ENCODE assay signal across 22 cellular contexts in the genomic region with DNA sequence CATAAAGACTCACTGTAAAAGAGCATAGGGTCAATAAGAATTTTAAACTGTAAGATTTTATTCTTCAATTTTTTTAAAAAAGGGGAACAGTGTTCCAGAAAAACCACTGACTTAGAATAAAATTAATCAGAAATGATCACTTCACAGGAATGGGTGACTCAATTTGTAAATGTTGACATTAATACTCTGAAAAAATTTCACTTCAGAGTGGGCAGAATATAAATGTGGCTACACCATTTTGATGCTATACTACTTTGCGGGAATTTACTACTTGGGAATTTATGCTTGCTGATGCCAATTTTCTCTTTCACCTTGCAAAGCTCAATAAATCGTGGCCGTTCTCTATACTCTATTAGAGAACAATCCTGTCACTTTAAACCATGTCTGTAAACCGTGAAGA.
DNase-seq lines count a peak whose midpoint lies in the region; ATAC-seq, FAIRE-seq and TF ChIP-seq lines count a peak whose summit lies in the region.
"Had no signal": no experiment of that assay in that cellular context is flagged by ENCODE, and none has a peak within 500 bp of the region (broad histone marks: within the 10 kb centered on the region; RNA-seq: fewer than 3 reads in every experiment).

No MANE protein-coding gene starts in this region.

- no peak overlapping the region for H3K4me3 ChIP-seq in PC-3 (ENCODE audit: low read length)
- H3K4me3 ChIP-seq: A549; BLaER1 treated with 17β-estradiol and CSF1 and Interleukin-3, amounts not matched to agents 10 nM and 100 nM; GM12878; GM23338; HAP-1 had no signal

- H4K20me1 ChIP-seq in PC-3 (ENCODE audit: low read length): no peaks in the 10 kb centered on the region
- H4K20me1 ChIP-seq: BLaER1 treated with 17β-estradiol and CSF1 and Interleukin-3, amounts not matched to agents 10 nM and 100 nM had no signal

- intact Hi-C loops in PC-3 (cut with micrococcal nuclease): no loop called here

- no peak overlapping the region for H3K27ac ChIP-seq in PC-3 (ENCODE audit: low read length)
- H3K27ac ChIP-seq: 22Rv1; A549; BLaER1 treated with 17β-estradiol and CSF1 and Interleukin-3, amounts not matched to agents 10 nM and 100 nM had no signal

- no peaks in the 10 kb centered on the region for H3F3A ChIP-seq in PC-3 (ENCODE audit: low read length, unreplicated experiment)

- CTCF ChIA-PET in PC-3 (lab: Charles Lee): no interaction called here

- POLR2A ChIA-PET in PC-3 (lab: Charles Lee; ENCODE audit: unreplicated experiment): no interaction called here

- no peaks in the 10 kb centered on the region for H3K79me2 ChIP-seq in PC-3 (ENCODE audit: low read length)

- peaks cover 13% of the 10 kb centered on the region for H3K4me1 ChIP-seq in PC-3 (ENCODE audit: insufficient read depth, low read length)
- H3K4me1 ChIP-seq: A549; BLaER1 treated with 17β-estradiol and CSF1 and Interleukin-3, amounts not matched to agents 10 nM and 100 nM had no signal

- no peak overlapping the region for H3K4me2 ChIP-seq in PC-3 (ENCODE audit: low read length)
- H3K4me2 ChIP-seq: A549; BLaER1 treated with 17β-estradiol and CSF1 and Interleukin-3, amounts not matched to agents 10 nM and 100 nM; GM23338 had no signal

- H3K36me3 ChIP-seq in PC-3 (ENCODE audit: low read depth, low read length): peaks cover 9% of the 10 kb centered on the region; the same call in 1 of the 2 replicates
- H3K36me3 ChIP-seq: BE2C had no signal

- no peak for TF ChIP-seq CTCF in PC-3 (conservative IDR thresholded peaks at IDR 0.05; ENCODE audit: low read depth, low read length)

- ATAC-seq in PC-3 (peak; percentile 87), HG02938 (IDR thresholded peaks at IDR 0.05; ENCODE audit: unreplicated experiment) (no peak), HG02970 (IDR thresholded peaks at IDR 0.05; ENCODE audit: low FRiP score, unreplicated experiment) (no peak), GM21381 (IDR thresholded peaks at IDR 0.05; ENCODE audit: unreplicated experiment) (no peak)
- ATAC-seq: A549, GM12878, GM23338 had no signal

- FAIRE-seq in A204.1 (lab: Jason Lieb, UNC) (peak; percentile 21), H54 (lab: Jason Lieb, UNC) (peak; percentile 43)
- FAIRE-seq: GM12878, GM19239 had no signal

- no peaks in the 10 kb centered on the region for H3K27me3 ChIP-seq in PC-3 (ENCODE audit: low read length)
- H3K27me3 ChIP-seq: BE2C; BLaER1 treated with 17β-estradiol and CSF1 and Interleukin-3, amounts not matched to agents 10 nM and 100 nM had no signal

- no peak overlapping the region for H2AFZ ChIP-seq in PC-3 (ENCODE audit: low read length)
- H2AFZ ChIP-seq: GM23338 had no signal

- no peak overlapping the region for H3K9ac ChIP-seq in PC-3 (ENCODE audit: low read length)
- H3K9ac ChIP-seq: BLaER1 treated with 17β-estradiol and CSF1 and Interleukin-3, amounts not matched to agents 10 nM and 100 nM had no signal

- TF ChIP-seq POLR2A in H54 (IDR thresholded peaks at IDR 0.05; ENCODE audit: low read depth, low read length): no peak

- DNase-seq in H54 (ENCODE audit: insufficient read length, low spot score): no peak
- peak; percentile 51 for DNase-seq in PC-3
- DNase-seq: ACHN; AML-193; BE2C; Calu3; CD4-positive, alpha-beta memory T cell; COR-L47; DMS153; DND-41; GDM1 had no signal

- no TSS peak for BruUV-seq in PC-3 (replicated peaks; lab: Mats Ljungman, UMichigan)

- no peaks in the 10 kb centered on the region for H3K9me3 ChIP-seq in PC-3 (ENCODE audit: low read length)
- H3K9me3 ChIP-seq: A549, BE2C, HAP-1 had no signal

- H3K9me2 ChIP-seq in PC-3 (replicated peaks; ENCODE audit: low read length): no peaks in the 10 kb centered on the region
